21 cellular contexts compared by ENCODE assay signal in genomic region chr5:173296737-173297676, GRCh38.
"Had no signal": no experiment of that assay in that cellular context is flagged by ENCODE, and none has a peak within 500 bp of the region (broad histone marks: within the 10 kb centered on the region; RNA-seq: fewer than 3 reads in every experiment).

No MANE protein-coding gene starts in this region.

- H3K4me3 ChIP-seq: lower lobe of right lung, prostate gland, spleen, upper lobe of right lung had no signal

- H3K36me3 ChIP-seq: brain microvascular endothelial cell, lower lobe of right lung, prostate gland, spleen, upper lobe of right lung had no signal

- H3K9me3 Mint-ChIP-seq: activated naive CD4-positive, alpha-beta T cell treated with anti-CD3 and anti-CD28 coated beads, Interleukin-2, amount 50 U/mL, for 24 hours; naive B cell; T-cell; T-helper 2 cell treated with Interferon-gamma antibody and Interleukin-4, amounts not matched to agents 5 μg/mL and 100 μg/mL, for 36 hours had no signal

- H3K27me3 ChIP-seq: brain microvascular endothelial cell had no signal

- H3K4me3 Mint-ChIP-seq: activated naive CD4-positive, alpha-beta T cell treated with anti-CD3 and anti-CD28 coated beads, Interleukin-2, amount 50 U/mL, for 24 hours; naive B cell; T-cell; T-helper 2 cell treated with Interferon-gamma antibody and Interleukin-4, amounts not matched to agents 5 μg/mL and 100 μg/mL, for 36 hours had no signal

- H3K36me3 Mint-ChIP-seq: activated naive CD4-positive, alpha-beta T cell treated with anti-CD3 and anti-CD28 coated beads, Interleukin-2, amount 50 U/mL, for 24 hours; naive B cell; T-cell had no signal

- DNase-seq: activated gamma-delta T cell treated with Interleukin-2 at 50 U/mL for 16 hours; activated T-cell treated with anti-CD3 and anti-CD28 coated beads, Interleukin-2, amount 50 U/mL, for 1 hour; brain microvascular endothelial cell; caudate nucleus; dermis blood vessel endothelial cell; effector CD8-positive, alpha-beta T cell; foreskin melanocyte; hippocampal formation; left colon; lower lobe of right lung; naive B cell; spleen; stimulated activated CD4-positive, alpha-beta T cell treated with anti-CD3 and anti-CD28 coated beads, Interleukin-4, amount 100 ng/mL, for 1 hour; stimulated activated naive CD4-positive, alpha-beta T cell; T-cell; upper lobe of right lung had no signal

- H3K27ac Mint-ChIP-seq: activated naive CD4-positive, alpha-beta T cell treated with anti-CD3 and anti-CD28 coated beads, Interleukin-2, amount 50 U/mL, for 24 hours; naive B cell; T-cell; T-helper 2 cell treated with Interferon-gamma antibody and Interleukin-4, amounts not matched to agents 5 μg/mL and 100 μg/mL, for 36 hours had no signal

- ATAC-seq: esophagus mucosa, left colon, lower lobe of right lung, T-cell, upper lobe of right lung had no signal

- H3K9me3 ChIP-seq: lower lobe of right lung, prostate gland, spleen, upper lobe of right lung had no signal

- FAIRE-seq: endothelial cell of umbilical vein had no signal

- H3K27ac ChIP-seq: brain microvascular endothelial cell, lower lobe of right lung, prostate gland, upper lobe of right lung had no signal

- H3K4me1 ChIP-seq: prostate gland had no signal
